ENCODE assay signal across 23 cellular contexts in the genomic region with DNA sequence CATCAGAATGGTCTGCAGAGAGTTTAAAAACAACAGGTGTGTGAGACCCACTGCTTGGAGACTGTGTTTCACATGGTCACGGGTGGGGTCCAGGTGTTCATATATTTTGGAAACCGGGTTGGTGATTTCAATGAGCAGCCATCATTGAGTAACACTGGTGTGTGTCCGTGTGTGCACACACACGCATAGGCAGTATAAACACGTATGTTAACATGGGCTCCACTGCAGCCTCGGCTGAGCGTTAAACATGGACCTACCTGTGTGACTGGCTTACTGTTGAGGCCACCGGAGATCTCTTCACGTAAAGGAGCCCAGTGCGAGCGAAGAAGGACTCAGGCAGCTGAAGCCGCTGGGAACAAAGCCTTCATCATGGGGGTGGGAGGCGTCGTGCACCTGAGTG. TPM values are rescaled to one million over a fixed set of nuclear protein-coding genes. Genes with fewer than 3 reads are reported as not detected.
DNase-seq lines count a peak whose midpoint lies in the region; ATAC-seq and TF ChIP-seq lines count a peak whose summit lies in the region.
"Had no signal": no experiment of that assay in that cellular context is flagged by ENCODE, and none has a peak within 500 bp of the region (broad histone marks: within the 10 kb centered on the region; RNA-seq: fewer than 3 reads in every experiment).

No MANE protein-coding gene starts in this region.

- peak overlapping the region; percentile 90 to 97 (median 97); a peak in 6 of 7 replicates for H3K27ac Mint-ChIP-seq in H9
- H3K27ac Mint-ChIP-seq in CD8-positive, alpha-beta memory T cell = peak overlapping the region in 1 of 8 donors; percentile 86
- H3K27ac Mint-ChIP-seq: CD14-positive monocyte; CD4-positive, alpha-beta T cell; HFFc6 had no signal

- H3K14ac ChIP-seq in H9 (ENCODE audit: insufficient read depth, low read length) = no peak overlapping the region

- no peak overlapping the region for H3K9ac ChIP-seq in H9 (ENCODE audit: extremely low read depth, insufficient read length, low read length)
- H3K9ac ChIP-seq: BLaER1 treated with 17β-estradiol and CSF1 and Interleukin-3, amounts not matched to agents 10 nM and 100 nM had no signal

- H2BK5ac ChIP-seq in H9 (ENCODE audit: insufficient read length, low read length) = no peak overlapping the region

- H2BK12ac ChIP-seq in H9 (ENCODE audit: insufficient read length, low read depth, low read length) = no peak overlapping the region

- no CpG with 5 or more reads among the region's 14 CpGs for WGBS in H9 (ENCODE audit: extremely low coverage, insufficient read length, low lambda C conversion rate)
- 93% methylated on average over 14 of the region's 14 CpGs for WGBS in esophagus muscularis mucosa

- no peaks in the 10 kb centered on the region for H4K20me1 ChIP-seq in H9 (ENCODE audit: control insufficient read depth, insufficient read depth, insufficient read length)
- H4K20me1 ChIP-seq: BLaER1 treated with 17β-estradiol and CSF1 and Interleukin-3, amounts not matched to agents 10 nM and 100 nM had no signal

- no peak overlapping the region for H2BK120ac ChIP-seq in H9 (ENCODE audit: low read depth, low read length, poor library complexity, severe bottlenecking)

- intact Hi-C loops in left cardiac atrium (cut with DNase I) = loop anchor here (5.0 to 10.0 kb wide), 2 partner anchors 145 to 167 kb away; no protein-coding TSS in a partner anchor
- intact Hi-C loops in esophagus muscularis mucosa (cut with DNase I) = no loop called here
- intact Hi-C loops in upper lobe of right lung (cut with DNase I) = no loop called here

- TF ChIP-seq EP300 in esophagus muscularis mucosa (IDR thresholded peaks at IDR 0.05) = no peak

- DNase-seq in right atrium auricular region (ENCODE audit: low spot score) = peak; percentile 44
- no peak for DNase-seq in left cardiac atrium
- no peak for DNase-seq in H9
- DNase-seq in esophagus muscularis mucosa (ENCODE audit: extremely low spot score) = peak; percentile 53
- no peak for DNase-seq in upper lobe of right lung
- DNase-seq in CD8-positive, alpha-beta memory T cell = no peak
- no peak for DNase-seq in NCI-H2196 treated with DMSO at 0.1 percent for 48 hours (lab: John Stamatoyannopoulos, UW; ENCODE audit: unreplicated experiment)
- DNase-seq: 8988T; ACHN; AML-193; BE2C; Calu3; CD4-positive, alpha-beta T cell; COR-L47; DMS53; DMS79 treated with DMSO at 0.1 percent for 48 hours; GF-D8; HFFc6 had no signal

- H3K9me3 Mint-ChIP-seq in H9 = no peaks in the 10 kb centered on the region; a peak in 1 of 5 replicates
- H3K9me3 Mint-ChIP-seq in CD8-positive, alpha-beta memory T cell = no peaks in the 10 kb centered on the region
- H3K9me3 Mint-ChIP-seq: CD4-positive, alpha-beta T cell; HFFc6 had no signal

- no peaks in the 10 kb centered on the region for H3K27me3 Mint-ChIP-seq in H9 (ENCODE audit: low read depth)
- peaks cover 3 to 35% of the 10 kb centered on the region in 2 donors for H3K27me3 Mint-ChIP-seq in CD8-positive, alpha-beta memory T cell

- no peak overlapping the region for H3K4me3 ChIP-seq in right atrium auricular region
- no peak overlapping the region for H3K4me3 ChIP-seq in esophagus muscularis mucosa
- H3K4me3 ChIP-seq in upper lobe of right lung = no peak overlapping the region
- no peak overlapping the region for H3K4me3 ChIP-seq in CD8-positive, alpha-beta memory T cell (ENCODE audit: low read length)
- H3K4me3 ChIP-seq: A549; BLaER1 treated with 17β-estradiol and CSF1 and Interleukin-3, amounts not matched to agents 10 nM and 100 nM; HAP-1 had no signal

- no peak for TF ChIP-seq POLR2A in esophagus muscularis mucosa (IDR thresholded peaks at IDR 0.05; ENCODE audit: low read depth)

- CTCF ChIA-PET in CD8-positive, alpha-beta memory T cell (lab: Charles Lee) = no interaction called here

- H3K27ac ChIP-seq in right atrium auricular region (peak overlapping the region in 1 of 2 donors; percentile 83), H9 (ENCODE audit: insufficient read length, low read depth, low read length) (no peak overlapping the region), esophagus muscularis mucosa (replicated peaks in 1 of 4) (no peak overlapping the region), upper lobe of right lung (no peak overlapping the region)
- H3K27ac ChIP-seq in CD8-positive, alpha-beta memory T cell (ENCODE audit: low read depth, low read length) = no peak overlapping the region
- H3K27ac ChIP-seq: A549; BLaER1 treated with 17β-estradiol and CSF1 and Interleukin-3, amounts not matched to agents 10 nM and 100 nM had no signal

- no peaks in the 10 kb centered on the region for H3K23me2 ChIP-seq in H9 (ENCODE audit: insufficient read length, low read depth, low read length, poor library complexity, severe bottlenecking)

- H2AK5ac ChIP-seq in H9 (ENCODE audit: insufficient read length, low read length) = no peak overlapping the region

- H3K4ac ChIP-seq in H9 (ENCODE audit: low read depth, low read length) = no peak overlapping the region

- H3K36me3 Mint-ChIP-seq in H9 (ENCODE audit: insufficient read depth in 1 of 3, low read depth in 3 of 3) = peaks cover 0 to 14% (median 3%) of the 10 kb centered on the region in 3 experiments; a peak in 3 of 7 replicates
- no peaks in the 10 kb centered on the region for H3K36me3 Mint-ChIP-seq in CD8-positive, alpha-beta memory T cell
- H3K36me3 Mint-ChIP-seq: CD14-positive monocyte had no signal

- H2BK15ac ChIP-seq in H9 (ENCODE audit: low read depth, low read length) = no peak overlapping the region

- H3K4me1 ChIP-seq in right atrium auricular region = peaks cover 0 to 14% of the 10 kb centered on the region in 2 donors
- peaks cover 7% of the 10 kb centered on the region; the same call in 1 of the 2 replicates for H3K4me1 ChIP-seq in H9 (ENCODE audit: insufficient read depth, low read length)
- peaks cover 0 to 12% (median 5%) of the 10 kb centered on the region in 4 donors for H3K4me1 ChIP-seq in esophagus muscularis mucosa
- no peaks in the 10 kb centered on the region for H3K4me1 ChIP-seq in upper lobe of right lung
- no peaks in the 10 kb centered on the region for H3K4me1 ChIP-seq in CD8-positive, alpha-beta memory T cell (ENCODE audit: insufficient read depth, low read length)
- H3K4me1 ChIP-seq: A549, BE2C had no signal

- no peak overlapping the region for H4K91ac ChIP-seq in H9 (ENCODE audit: insufficient read length, low read depth, low read length)

- H3K9me3 ChIP-seq in right atrium auricular region = no peaks in the 10 kb centered on the region
- no peaks in the 10 kb centered on the region for H3K9me3 ChIP-seq in H9 (ENCODE audit: control insufficient read depth, low read depth, low read length)
- H3K9me3 ChIP-seq in esophagus muscularis mucosa = no peaks in the 10 kb centered on the region
- no peaks in the 10 kb centered on the region for H3K9me3 ChIP-seq in upper lobe of right lung
- H3K9me3 ChIP-seq in CD8-positive, alpha-beta memory T cell (ENCODE audit: low read length) = no peaks in the 10 kb centered on the region
- H3K9me3 ChIP-seq: A549; BE2C; BLaER1 treated with 17β-estradiol and CSF1 and Interleukin-3, amounts not matched to agents 10 nM and 100 nM; HAP-1 had no signal

- POLR2A ChIA-PET in CD8-positive, alpha-beta memory T cell (lab: Charles Lee) = no interaction called here

- H3T11ph ChIP-seq in H9 (ENCODE audit: low read length) = no peak overlapping the region

- H3K27me3 ChIP-seq in right atrium auricular region (no peaks in the 10 kb centered on the region), H9 (ENCODE audit: insufficient read depth, low read length) (no peaks in the 10 kb centered on the region), esophagus muscularis mucosa (no peaks in the 10 kb centered on the region), upper lobe of right lung (no peaks in the 10 kb centered on the region)
- H3K27me3 ChIP-seq in CD8-positive, alpha-beta memory T cell (ENCODE audit: insufficient read depth, low read length, poor library complexity, severe bottlenecking) = no peaks in the 10 kb centered on the region
- H3K27me3 ChIP-seq: BE2C; BLaER1 treated with 17β-estradiol and CSF1 and Interleukin-3, amounts not matched to agents 10 nM and 100 nM had no signal

- H3K18ac ChIP-seq in H9 (ENCODE audit: insufficient read length, low read depth, low read length) = no peak overlapping the region

- H3K23ac ChIP-seq in H9 (ENCODE audit: insufficient read length, low read depth, low read length) = no peak overlapping the region

- no peak overlapping the region for H2BK20ac ChIP-seq in H9 (ENCODE audit: low read depth, low read length, poor library complexity, severe bottlenecking)

- H3K79me2 ChIP-seq in H9 (ENCODE audit: insufficient read depth, low read length) = no peaks in the 10 kb centered on the region

- TF ChIP-seq CTCF in right atrium auricular region (IDR thresholded peaks at IDR 0.05) = no peak
- TF ChIP-seq CTCF in H9 (conservative IDR thresholded peaks at IDR 0.05) = no peak
- no peak for TF ChIP-seq CTCF in esophagus muscularis mucosa (IDR thresholded peaks at IDR 0.05)
- no peak for TF ChIP-seq CTCF in upper lobe of right lung (IDR thresholded peaks at IDR 0.05)

- H3K36me3 ChIP-seq in right atrium auricular region (no peaks in the 10 kb centered on the region), esophagus muscularis mucosa (no peaks in the 10 kb centered on the region), upper lobe of right lung (no peaks in the 10 kb centered on the region)
- no peaks in the 10 kb centered on the region for H3K36me3 ChIP-seq in CD8-positive, alpha-beta memory T cell (ENCODE audit: insufficient read depth, low read length)
- H3K36me3 ChIP-seq: BE2C; BLaER1 treated with 17β-estradiol and CSF1 and Interleukin-3, amounts not matched to agents 10 nM and 100 nM; HAP-1 had no signal

- peaks cover 31 to 32% of the 10 kb centered on the region in 2 experiments for H3K4me1 Mint-ChIP-seq in H9
- H3K4me1 Mint-ChIP-seq in CD8-positive, alpha-beta memory T cell = no peaks in the 10 kb centered on the region
- H3K4me1 Mint-ChIP-seq: CD14-positive monocyte had no signal

- no peak overlapping the region for H3K56ac ChIP-seq in H9 (ENCODE audit: insufficient read length, low read depth, low read length)

- no peaks in the 10 kb centered on the region for H3K79me1 ChIP-seq in H9 (ENCODE audit: insufficient read depth, low read depth, low read length, poor library complexity, severe bottlenecking)

- H4K8ac ChIP-seq in H9 (replicated peaks; ENCODE audit: insufficient read length, low read depth, low read length) = no peak overlapping the region

- no peak for ATAC-seq in left cardiac atrium
- ATAC-seq in upper lobe of right lung = peak; percentile 25
- no peak for ATAC-seq in HG03342 (IDR thresholded peaks at IDR 0.05; ENCODE audit: unreplicated experiment)
- ATAC-seq: A549 had no signal

- H3K4me3 Mint-ChIP-seq in H9 = no peak overlapping the region
- H3K4me3 Mint-ChIP-seq in CD8-positive, alpha-beta memory T cell = no peak overlapping the region
- H3K4me3 Mint-ChIP-seq: CD14-positive monocyte; CD4-positive, alpha-beta T cell; HFFc6 had no signal

- no peak overlapping the region for H4K5ac ChIP-seq in H9 (ENCODE audit: insufficient read length, low read depth, low read length)

- no peak overlapping the region for H2AFZ ChIP-seq in H9 (ENCODE audit: low read length)

- H3K4me2 ChIP-seq in H9 (ENCODE audit: insufficient read depth, insufficient read length, low read length) = no peak overlapping the region
- H3K4me2 ChIP-seq: A549; BLaER1 treated with 17β-estradiol and CSF1 and Interleukin-3, amounts not matched to agents 10 nM and 100 nM had no signal

RNA-seq across cellular contexts. Expression of a gene that starts 56.9 kb away (rescaled TPM):
- total RNA-seq in right atrium auricular region (1 to 10 TPM; 3.0 to 3.5 TPM), left cardiac atrium (1 to 10 TPM; 5.3 to 8.6 TPM), H9 (2021) (0.92 and 0.97 TPM in 2 replicates), esophagus muscularis mucosa (1 to 10 TPM; 2.5 to 7.0 (median 4.0) TPM), upper lobe of right lung (28.5 TPM)
- total RNA-seq in CD8-positive, alpha-beta memory T cell = under 1 TPM; 0.11 to 0.33 TPM
- 5.2 TPM for polyA plus RNA-seq in CD8-positive, alpha-beta memory T cell

Comparison
In these comparisons a context has a peak if more than half of its experiments do, and no peak if none do; other contexts are left out.
1. DNase-seq: peak in right atrium auricular region (single experiment) and esophagus muscularis mucosa (single experiment); none in left cardiac atrium (single experiment), H9 (single experiment), upper lobe of right lung (single experiment), CD8-positive, alpha-beta memory T cell (0 of 5) and NCI-H2196 treated with DMSO at 0.1 percent for 48 hours (single experiment).
2. intact Hi-C loops: an anchor here in left cardiac atrium (5.0 to 10.0 kb wide); none called in esophagus muscularis mucosa and upper lobe of right lung.